9 cellular contexts compared by ENCODE assay signal in the genomic region with DNA sequence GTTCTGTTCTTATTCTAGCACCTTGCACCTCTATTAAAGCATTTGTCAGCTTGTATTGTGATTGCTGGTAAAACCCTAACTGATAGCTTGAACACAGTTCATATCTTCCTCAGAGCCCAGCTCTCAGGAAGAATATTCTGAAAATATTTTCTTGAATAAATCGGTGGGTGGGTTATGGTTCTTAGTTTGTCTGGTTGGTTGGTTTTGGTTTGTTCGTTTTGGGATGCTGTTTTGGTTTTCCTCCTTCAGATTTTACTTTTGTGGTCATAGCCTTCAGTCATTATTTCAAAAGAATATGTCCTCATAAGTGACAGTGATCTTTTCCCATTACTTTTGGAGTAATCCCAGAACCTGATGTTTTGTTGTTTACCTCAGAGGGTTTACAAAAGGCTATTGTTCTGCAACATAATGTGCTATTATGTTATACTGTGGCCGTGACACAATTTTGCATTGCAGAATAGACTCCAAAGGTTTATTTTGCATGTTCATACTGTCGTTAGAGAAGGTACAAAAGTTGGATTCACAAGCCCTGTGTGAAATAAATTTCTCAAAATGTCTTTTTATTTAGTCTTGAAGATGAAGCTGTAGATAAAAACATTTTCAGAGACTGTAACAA. TPM values are rescaled to one million over a fixed set of nuclear protein-coding genes. Genes with fewer than 3 reads are reported as not detected.
DNase-seq lines count a peak whose midpoint lies in the region; ATAC-seq and TF ChIP-seq lines count a peak whose summit lies in the region.
"Had no signal": no experiment of that assay in that cellular context is flagged by ENCODE, and none has a peak within 500 bp of the region (broad histone marks: within the 10 kb centered on the region; RNA-seq: fewer than 3 reads in every experiment).

No MANE protein-coding gene starts in this region.

- H3K4me3 ChIP-seq in left lung (peak overlapping the region; percentile 58 to 72), tibial nerve (peak overlapping the region in 2 of 4 donors; percentile 73 to 76)

- TF ChIP-seq CTCF in left lung (IDR thresholded peaks at IDR 0.05) (no peak), tibial nerve (IDR thresholded peaks at IDR 0.05) (no peak)

- H3K4me1 ChIP-seq in left lung (peaks cover 15 to 53% of the 10 kb centered on the region in 2 donors), tibial nerve (peaks cover 0 to 44% (median 24%) of the 10 kb centered on the region in 4 donors)

- intact Hi-C loops in left lung (cut with DNase I), result no loop called here

- peak overlapping the region; percentile 58 for H3K4me3 Mint-ChIP-seq in activated naive CD4-positive, alpha-beta T cell treated with anti-CD3 and anti-CD28 coated beads, Interleukin-2, amount 10 ng/mL, durations not matched to agents 7 days and 5 days
- peak overlapping the region; percentile 98 for H3K4me3 Mint-ChIP-seq in activated naive CD8-positive, alpha-beta T cell treated with anti-CD3 and anti-CD28 coated beads for 36 hours

- H3K27me3 ChIP-seq in left lung (no peaks in the 10 kb centered on the region), tibial nerve (no peaks in the 10 kb centered on the region)

- H3K36me3 Mint-ChIP-seq in activated naive CD4-positive, alpha-beta T cell treated with anti-CD3 and anti-CD28 coated beads, Interleukin-2, amount 10 ng/mL, durations not matched to agents 7 days and 5 days, result peaks cover 28% of the 10 kb centered on the region
- H3K36me3 Mint-ChIP-seq in activated naive CD8-positive, alpha-beta T cell treated with anti-CD3 and anti-CD28 coated beads for 36 hours, result peaks cover 7% of the 10 kb centered on the region

- ATAC-seq in left lung (no peak), HG03442 (IDR thresholded peaks at IDR 0.05; ENCODE audit: unreplicated experiment) (no peak)

- H3K4me1 Mint-ChIP-seq in activated naive CD4-positive, alpha-beta T cell treated with anti-CD3 and anti-CD28 coated beads, Interleukin-2, amount 10 ng/mL, durations not matched to agents 7 days and 5 days, result peaks cover 45% of the 10 kb centered on the region
- H3K4me1 Mint-ChIP-seq in activated naive CD8-positive, alpha-beta T cell treated with anti-CD3 and anti-CD28 coated beads for 36 hours, result peaks cover 27% of the 10 kb centered on the region

- 22 to 36% methylated on average over 4 of the region's 4 CpGs for WGBS in tibial nerve, 2 donors

- TF ChIP-seq EP300 in tibial nerve (IDR thresholded peaks at IDR 0.05), result no peak

- CTCF ChIA-PET in activated naive CD4-positive, alpha-beta T cell treated with anti-CD3 and anti-CD28 coated beads, Interleukin-2, amount 10 ng/mL, durations not matched to agents 7 days and 5 days (lab: Charles Lee), result interaction anchor here (1.2 kb wide), 1 partner anchor 109 kb away, joined by 5 read pairs; no protein-coding TSS in a partner anchor

- no peaks in the 10 kb centered on the region for H3K9me3 Mint-ChIP-seq in activated naive CD4-positive, alpha-beta T cell treated with anti-CD3 and anti-CD28 coated beads, Interleukin-2, amount 10 ng/mL, durations not matched to agents 7 days and 5 days
- H3K9me3 Mint-ChIP-seq in activated naive CD8-positive, alpha-beta T cell treated with anti-CD3 and anti-CD28 coated beads for 36 hours, result no peaks in the 10 kb centered on the region

- H3K27ac ChIP-seq in left lung, result peak overlapping the region; percentile 99
- H3K27ac ChIP-seq in tibial nerve, result peak overlapping the region; percentile 89 to 99 (median 94)

- no peak for DNase-seq in activated naive CD4-positive, alpha-beta T cell treated with anti-CD3 and anti-CD28 coated beads, Interleukin-2, amount 10 ng/mL, durations not matched to agents 7 days and 5 days
- DNase-seq in activated naive CD4-positive, alpha-beta T cell (lab: John Stamatoyannopoulos, UW), result no peak
- DNase-seq in activated naive CD8-positive, alpha-beta T cell treated with anti-CD3 and anti-CD28 coated beads for 36 hours, result no peak
- DNase-seq in left lung, result no peak
- no peak for DNase-seq in tibial nerve (ENCODE audit: low spot score in 2 of 2)
- no peak for DNase-seq in germinal center (ENCODE audit: low spot score)
- DNase-seq in HuH-7.5 (ENCODE audit: low spot score), result no peak
- DNase-seq: NCI-H1436 had no signal

- no peaks in the 10 kb centered on the region for H3K27me3 Mint-ChIP-seq in activated naive CD4-positive, alpha-beta T cell treated with anti-CD3 and anti-CD28 coated beads, Interleukin-2, amount 10 ng/mL, durations not matched to agents 7 days and 5 days
- H3K27me3 Mint-ChIP-seq in activated naive CD8-positive, alpha-beta T cell treated with anti-CD3 and anti-CD28 coated beads for 36 hours, result no peaks in the 10 kb centered on the region

- peak overlapping the region; percentile 53 for H3K27ac Mint-ChIP-seq in activated naive CD4-positive, alpha-beta T cell treated with anti-CD3 and anti-CD28 coated beads, Interleukin-2, amount 10 ng/mL, durations not matched to agents 7 days and 5 days
- peak overlapping the region; percentile 45 for H3K27ac Mint-ChIP-seq in activated naive CD8-positive, alpha-beta T cell treated with anti-CD3 and anti-CD28 coated beads for 36 hours

- no peak for TF ChIP-seq POLR2A in tibial nerve (IDR thresholded peaks at IDR 0.05)

- H3K36me3 ChIP-seq in left lung, result peaks cover 0 to 26% of the 10 kb centered on the region in 2 donors
- H3K36me3 ChIP-seq in tibial nerve, result peaks cover 0 to 27% (median 0%) of the 10 kb centered on the region in 3 donors

- H3K9me3 ChIP-seq in left lung, result no peaks in the 10 kb centered on the region
- H3K9me3 ChIP-seq in tibial nerve, result no peaks in the 10 kb centered on the region

RNA-seq across cellular contexts. Expression of gene TMEM87A, which starts 2.7 kb away (rescaled TPM):
- 10 to 100 TPM; 34.8 to 35.8 TPM for total RNA-seq in activated naive CD8-positive, alpha-beta T cell treated with anti-CD3 and anti-CD28 coated beads for 36 hours
- total RNA-seq in left lung (100 to 1,000 TPM; 110 to 118 TPM), tibial nerve (10 to 100 TPM; 51.1 to 58.6 (median 55.7) TPM)

RNA-seq across cellular contexts. Expression of gene GANC, which starts 2.9 kb away (rescaled TPM):
- 10 to 100 TPM; 21.0 to 23.7 TPM for total RNA-seq in activated naive CD8-positive, alpha-beta T cell treated with anti-CD3 and anti-CD28 coated beads for 36 hours
- total RNA-seq in left lung (10 to 100 TPM; 70.9 to 85.3 TPM), tibial nerve (10 to 100 TPM; 24.3 to 35.5 (median 34.2) TPM)
